Comparison of ENCODE assay signal across 10 cellular contexts in genomic region chr10:48670978-48671913, GRCh38. TPM values are rescaled to one million over a fixed set of nuclear protein-coding genes. Genes with fewer than 3 reads are reported as not detected.
DNase-seq lines count a peak whose midpoint lies in the region; ATAC-seq, FAIRE-seq and TF ChIP-seq lines count a peak whose summit lies in the region.
"Had no signal": no experiment of that assay in that cellular context is flagged by ENCODE, and none has a peak within 500 bp of the region (broad histone marks: within the 10 kb centered on the region; RNA-seq: fewer than 3 reads in every experiment).

No MANE protein-coding gene starts in this region.

- peaks cover 3% of the 10 kb centered on the region for H3K4me1 ChIP-seq in iPS-15b (ENCODE audit: control insufficient read depth, insufficient read depth, low read length)

- no peaks in the 10 kb centered on the region for H3K36me3 Mint-ChIP-seq in CD14-positive monocyte
- H3K36me3 Mint-ChIP-seq: T-cell had no signal

- TF ChIP-seq CTCF in GM12875 (IDR thresholded peaks at IDR 0.05; ENCODE audit: borderline replicate concordance, insufficient read depth, low read depth, low read length) (no peak), CD14-positive monocyte (IDR thresholded peaks at IDR 0.05) (no peak)

- H3K4me3 Mint-ChIP-seq in CD14-positive monocyte = no peak overlapping the region
- H3K4me3 Mint-ChIP-seq: T-cell had no signal

- no peak for DNase-seq in activated CD8-positive, alpha-beta memory T cell treated with anti-CD3 and anti-CD28 coated beads, Interleukin-2, amount 50 U/mL, for 4 hours
- DNase-seq in cortex of kidney (lab: John Stamatoyannopoulos, UW) = no peak
- no peak for DNase-seq in urothelium cell line (ENCODE audit: low spot score)
- DNase-seq in CD14-positive monocyte (ENCODE audit: low spot score) = no peak

- H3K9me3 Mint-ChIP-seq in CD14-positive monocyte = peaks cover 0 to 3% (median 0%) of the 10 kb centered on the region in 7 donors
- H3K9me3 Mint-ChIP-seq: T-cell had no signal

- no peaks in the 10 kb centered on the region for H3K36me3 ChIP-seq in iPS-15b (ENCODE audit: control insufficient read depth, insufficient read depth, low read length)
- H3K36me3 ChIP-seq: neutrophil had no signal

- no peak for FAIRE-seq in urothelium cell line (lab: Jason Lieb, UNC)

- H3K27me3 Mint-ChIP-seq in CD14-positive monocyte (ENCODE audit: low read depth in 3 of 3) = peaks cover 1 to 4% (median 1%) of the 10 kb centered on the region in 3 donors

- no peaks in the 10 kb centered on the region for H3K27me3 ChIP-seq in iPS-15b (ENCODE audit: control insufficient read depth, insufficient read depth, low read length)
- H3K27me3 ChIP-seq: neutrophil had no signal

- no peaks in the 10 kb centered on the region for H3K9me3 ChIP-seq in iPS-15b (ENCODE audit: control insufficient read depth, insufficient read depth, low read length)
- H3K9me3 ChIP-seq: neutrophil had no signal

- no peak overlapping the region for H3K9ac ChIP-seq in iPS-15b (ENCODE audit: low read depth, low read length)

- intact Hi-C loops in CD14-positive monocyte (cut with micrococcal nuclease) = no loop called here

- H3K4me3 ChIP-seq in GM12875 (ENCODE audit: low read depth, low read length) (peak overlapping the region; percentile 47), iPS-15b (ENCODE audit: low read depth, low read length) (peak overlapping the region; percentile 43)

- H3K27ac Mint-ChIP-seq in CD14-positive monocyte = peak overlapping the region in 2 of 7 donors; percentile 15 to 61

- H3K4me1 Mint-ChIP-seq in CD14-positive monocyte = peaks cover 9% of the 10 kb centered on the region

- ATAC-seq in GM21367 (IDR thresholded peaks at IDR 0.05; ENCODE audit: unreplicated experiment) = peak; percentile 55
- ATAC-seq in HG03432 (IDR thresholded peaks at IDR 0.05; ENCODE audit: unreplicated experiment) = peak; percentile 74

RNA-seq across cellular contexts. Expression of gene WDFY4, which starts 13.4 kb away (rescaled TPM):
- 1 to 10 TPM; 7.5 to 9.8 TPM for polyA plus RNA-seq in CD14-positive monocyte
